In genomic region chr3:108134555-108134880, GRCh38 we compare ENCODE assay signal across 13 cellular contexts. TPM values are rescaled to one million over a fixed set of nuclear protein-coding genes. Genes with fewer than 3 reads are reported as not detected.
A peak's percentile ranks its signal among the peaks of the same experiment; 100 is the strongest.
DNase-seq lines count a peak whose midpoint lies in the region; ATAC-seq and TF ChIP-seq lines count a peak whose summit lies in the region.
"Had no signal": no experiment of that assay in that cellular context is flagged by ENCODE, and none has a peak within 500 bp of the region (broad histone marks: within the 10 kb centered on the region; RNA-seq: fewer than 3 reads in every experiment).

No MANE protein-coding gene starts in this region.

- CTCF ChIA-PET in CD4-positive, alpha-beta T cell (lab: Charles Lee) = no interaction called here
- CTCF ChIA-PET in A673 (lab: Charles Lee) = no interaction called here

- intact Hi-C loops in CD4-positive, alpha-beta T cell (cut with DNase I, micrococcal nuclease) = no loop called here
- intact Hi-C loops in activated T-helper 2 cell treated with anti-CD3 and anti-CD28 coated beads, Interferon-gamma antibody, Interleukin-2, Interleukin-4, amounts not matched to agents 10 μg/mL and 5 μg/mL and 100 μg/mL, durations not matched to agents 14 hours and 24 hours and 36 hours (cut with micrococcal nuclease) = loop anchor here (1.0 to 5.0 kb wide), 3 partner anchors 9 to 193 kb away; partner anchors contain the start of gene HHLA2
- intact Hi-C loops in A673 (cut with micrococcal nuclease; ENCODE audit: unreplicated experiment) = no loop called here

- ATAC-seq in CD4-positive, alpha-beta T cell (ENCODE audit: poor library complexity) = peak; percentile 39
- ATAC-seq in GM19438 (IDR thresholded peaks at IDR 0.05; ENCODE audit: low read depth, unreplicated experiment) (peak; percentile 48), HG03280 (IDR thresholded peaks at IDR 0.05; ENCODE audit: unreplicated experiment) (peak; percentile 38)

- BruUV-seq in A673 (replicated peaks; lab: Mats Ljungman, UMichigan) = no TSS peak

- no peaks in the 10 kb centered on the region for H3K27me3 Mint-ChIP-seq in CD4-positive, alpha-beta T cell
- no peaks in the 10 kb centered on the region for H3K27me3 Mint-ChIP-seq in activated T-helper 2 cell treated with anti-CD3 and anti-CD28 coated beads, Interferon-gamma antibody, Interleukin-2, Interleukin-4, amounts not matched to agents 10 μg/mL and 5 μg/mL and 100 μg/mL, durations not matched to agents 14 hours and 24 hours and 36 hours (ENCODE audit: low read depth)

- peak overlapping the region; percentile 75 for H3K4me3 Mint-ChIP-seq in CD4-positive, alpha-beta T cell
- peak overlapping the region; percentile 14 for H3K4me3 Mint-ChIP-seq in activated T-helper 2 cell treated with anti-CD3 and anti-CD28 coated beads, Interferon-gamma antibody, Interleukin-2, Interleukin-4, amounts not matched to agents 10 μg/mL and 5 μg/mL and 100 μg/mL, durations not matched to agents 14 hours and 24 hours and 36 hours (ENCODE audit: low read depth)

- no peaks in the 10 kb centered on the region for H3K36me3 ChIP-seq in A673 (ENCODE audit: insufficient read depth, low read length, poor library complexity, severe bottlenecking)
- H3K36me3 ChIP-seq: brain microvascular endothelial cell had no signal

- POLR2A ChIA-PET in CD4-positive, alpha-beta T cell (lab: Charles Lee) = interaction anchor here (0.6 to 3.3 kb wide), 7 partner anchors 9 to 49 kb away, joined by 3 to 14 read pairs (median 4); no protein-coding TSS in a partner anchor
- POLR2A ChIA-PET in A673 (lab: Charles Lee; ENCODE audit: low non-redundant PET) = no interaction called here

- peak overlapping the region; percentile 82 for H3K27ac Mint-ChIP-seq in CD4-positive, alpha-beta T cell
- H3K27ac Mint-ChIP-seq in activated T-helper 2 cell treated with anti-CD3 and anti-CD28 coated beads, Interferon-gamma antibody, Interleukin-2, Interleukin-4, amounts not matched to agents 10 μg/mL and 5 μg/mL and 100 μg/mL, durations not matched to agents 14 hours and 24 hours and 36 hours = peak overlapping the region; percentile 91

- H3K4me1 Mint-ChIP-seq in CD4-positive, alpha-beta T cell (ENCODE audit: low read depth) = peaks cover 87% of the 10 kb centered on the region
- peaks cover 64% of the 10 kb centered on the region for H3K4me1 Mint-ChIP-seq in activated T-helper 2 cell treated with anti-CD3 and anti-CD28 coated beads, Interferon-gamma antibody, Interleukin-2, Interleukin-4, amounts not matched to agents 10 μg/mL and 5 μg/mL and 100 μg/mL, durations not matched to agents 14 hours and 24 hours and 36 hours (ENCODE audit: low read depth)

- H3K9me3 ChIP-seq in CD4-positive, alpha-beta T cell (ENCODE audit: control insufficient read depth, low read length) = no peaks in the 10 kb centered on the region
- H3K9me3 ChIP-seq in A673 (ENCODE audit: low read depth, low read length, poor library complexity, severe bottlenecking) = no peaks in the 10 kb centered on the region

- peaks cover 8% of the 10 kb centered on the region for H3K4me1 ChIP-seq in A673 (ENCODE audit: insufficient read depth, low read length, poor library complexity, severe bottlenecking)

- no peak for TF ChIP-seq CTCF in CD4-positive, alpha-beta T cell (IDR thresholded peaks at IDR 0.05)
- TF ChIP-seq CTCF in A673 (conservative IDR thresholded peaks at IDR 0.05; ENCODE audit: low read depth, low read length) = no peak

- H3K27ac ChIP-seq in CD4-positive, alpha-beta T cell (ENCODE audit: low read depth, low read length) = no peak overlapping the region
- H3K27ac ChIP-seq in A673 (ENCODE audit: low read depth, low read length, poor library complexity, severe bottlenecking) = no peak overlapping the region
- H3K27ac ChIP-seq: brain microvascular endothelial cell had no signal

- H3K9me3 Mint-ChIP-seq in CD4-positive, alpha-beta T cell = no peaks in the 10 kb centered on the region
- H3K9me3 Mint-ChIP-seq in activated T-helper 2 cell treated with anti-CD3 and anti-CD28 coated beads, Interferon-gamma antibody, Interleukin-2, Interleukin-4, amounts not matched to agents 10 μg/mL and 5 μg/mL and 100 μg/mL, durations not matched to agents 14 hours and 24 hours and 36 hours = no peaks in the 10 kb centered on the region

- DNase-seq in CD4-positive, alpha-beta T cell = no peak
- DNase-seq in activated T-helper 2 cell treated with anti-CD3 and anti-CD28 coated beads, Interferon-gamma antibody, Interleukin-2, Interleukin-4, amounts not matched to agents 10 μg/mL and 5 μg/mL and 100 μg/mL, durations not matched to agents 14 hours and 24 hours and 36 hours (ENCODE audit: low spot score) = no peak
- no peak for DNase-seq in NCI-H345 (lab: John Stamatoyannopoulos, UW)
- no peak for DNase-seq in C1 segment of cervical spinal cord (lab: John Stamatoyannopoulos, UW)
- DNase-seq in GM03348 (ENCODE audit: low spot score) = no peak
- DNase-seq in A673 (ENCODE audit: low spot score) = no peak
- DNase-seq: brain microvascular endothelial cell, DMS53, GOT3, NCI-H187, T1000 had no signal

- H3K4me3 ChIP-seq in A673 (ENCODE audit: low read depth, low read length, poor library complexity, severe bottlenecking) = no peak overlapping the region

- H3K27me3 ChIP-seq in CD4-positive, alpha-beta T cell (ENCODE audit: control insufficient read depth, insufficient read depth, low read length) = no peaks in the 10 kb centered on the region
- no peaks in the 10 kb centered on the region for H3K27me3 ChIP-seq in A673 (replicated peaks; ENCODE audit: insufficient read depth, low read depth, low read length, poor library complexity)
- H3K27me3 ChIP-seq: brain microvascular endothelial cell had no signal

- H3K36me3 Mint-ChIP-seq in CD4-positive, alpha-beta T cell (ENCODE audit: low read depth) = peaks cover 78% of the 10 kb centered on the region
- H3K36me3 Mint-ChIP-seq in activated T-helper 2 cell treated with anti-CD3 and anti-CD28 coated beads, Interferon-gamma antibody, Interleukin-2, Interleukin-4, amounts not matched to agents 10 μg/mL and 5 μg/mL and 100 μg/mL, durations not matched to agents 14 hours and 24 hours and 36 hours (ENCODE audit: low read depth) = peaks cover 95% of the 10 kb centered on the region

RNA-seq across cellular contexts. Expression of gene CD47, which starts 43.7 kb away (rescaled TPM):
- 100 to 1,000 TPM; 166 to 170 TPM for total RNA-seq in CD4-positive, alpha-beta T cell
- total RNA-seq in activated T-helper 2 cell treated with anti-CD3 and anti-CD28 coated beads, Interferon-gamma antibody, Interleukin-2, Interleukin-4, amounts not matched to agents 10 μg/mL and 5 μg/mL and 100 μg/mL, durations not matched to agents 14 hours and 24 hours and 36 hours = 145 and 146 TPM in 2 replicates
- 28.2 and 34.7 TPM in 2 replicates for total RNA-seq in A673 (2021)
